In the genomic region with DNA sequence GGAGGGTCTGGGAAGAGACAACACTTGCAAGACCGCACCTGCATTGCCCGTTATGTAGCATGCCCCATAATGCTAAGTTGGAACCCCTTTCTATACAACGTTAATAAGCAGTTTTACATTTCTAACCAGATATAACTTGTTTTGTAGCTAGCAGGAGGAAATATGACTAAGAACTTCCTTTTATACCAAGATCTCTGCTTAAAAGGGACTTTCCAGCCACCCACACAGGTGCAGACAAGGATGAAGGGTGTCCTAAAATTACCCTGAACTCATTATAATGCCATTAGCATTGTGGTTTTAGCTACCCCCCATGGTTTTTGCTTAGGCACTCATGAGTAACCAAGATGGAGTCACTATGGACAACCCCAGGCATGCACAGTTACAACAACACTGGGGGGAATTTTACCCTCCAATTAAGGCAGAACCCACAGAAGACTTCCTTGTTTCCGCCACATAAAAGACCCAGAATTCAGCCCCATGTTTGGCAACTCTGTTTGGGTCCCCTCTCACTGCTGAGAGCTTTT, we compare ENCODE assay signal across 10 cellular contexts.
DNase-seq lines count a peak whose midpoint lies in the region; ATAC-seq and TF ChIP-seq lines count a peak whose summit lies in the region.
"Had no signal": no experiment of that assay in that cellular context is flagged by ENCODE, and none has a peak within 500 bp of the region (broad histone marks: within the 10 kb centered on the region; RNA-seq: fewer than 3 reads in every experiment).

No MANE protein-coding gene starts in this region.

- no peak overlapping the region for H3K4me3 ChIP-seq in colonic mucosa

- no peak for DNase-seq in central memory CD8-positive, alpha-beta T cell (ENCODE audit: low spot score in 2 of 2)
- DNase-seq in colonic mucosa (no peak), Ammon's horn (ENCODE audit: low spot score) (no peak), SK-N-DZ (ENCODE audit: low spot score) (no peak)
- DNase-seq: kidney had no signal

- H3K27me3 ChIP-seq in colonic mucosa = no peaks in the 10 kb centered on the region

- no peaks in the 10 kb centered on the region for H3K36me3 ChIP-seq in colonic mucosa

- H3K36me3 Mint-ChIP-seq in central memory CD8-positive, alpha-beta T cell (ENCODE audit: insufficient read depth) = no peaks in the 10 kb centered on the region

- no peak overlapping the region for H3K27ac ChIP-seq in colonic mucosa
- H3K27ac ChIP-seq: VCaP had no signal

- H3K9ac ChIP-seq in colonic mucosa (ENCODE audit: low read depth in 2 of 2, low read length in 2 of 2) = no peak overlapping the region

- H3K27ac Mint-ChIP-seq in central memory CD8-positive, alpha-beta T cell (ENCODE audit: low read depth) = no peak overlapping the region

- H3K4me3 Mint-ChIP-seq in central memory CD8-positive, alpha-beta T cell = no peak overlapping the region

- peaks cover 12% of the 10 kb centered on the region for H3K9me3 Mint-ChIP-seq in central memory CD8-positive, alpha-beta T cell

- no peaks in the 10 kb centered on the region for H3K27me3 Mint-ChIP-seq in central memory CD8-positive, alpha-beta T cell

- H3K9me3 ChIP-seq in colonic mucosa = no peaks in the 10 kb centered on the region

- peak; percentile 94 for ATAC-seq in GM18858 (IDR thresholded peaks at IDR 0.05; ENCODE audit: unreplicated experiment)
- ATAC-seq in GM21381 (IDR thresholded peaks at IDR 0.05; ENCODE audit: unreplicated experiment) = peak; percentile 57
- peak; percentile 71 for ATAC-seq in HG03108 (IDR thresholded peaks at IDR 0.05; ENCODE audit: unreplicated experiment)
- peak; percentile 14 for ATAC-seq in central memory CD8-positive, alpha-beta T cell (replicated peaks; ENCODE audit: extremely low read depth, poor library complexity, severe bottlenecking)
- ATAC-seq: HCT116 had no signal

- TF ChIP-seq CTCF in colonic mucosa (IDR thresholded peaks at IDR 0.05) = no peak

- no peaks in the 10 kb centered on the region for H3K4me1 Mint-ChIP-seq in central memory CD8-positive, alpha-beta T cell

- intact Hi-C loops in colonic mucosa (cut with DNase I) = no loop called here

- no peaks in the 10 kb centered on the region for H3K4me1 ChIP-seq in colonic mucosa

Comparison
In these comparisons a context has a peak if more than half of its experiments do, and no peak if none do; other contexts are left out.
1. ATAC-seq: peak in every context shown above with its lines; median percentile 94 in GM18858; 71 in HG03108; 57 in GM21381; 14 in central memory CD8-positive, alpha-beta T cell.